Comparison of ENCODE assay signal across 1 cellular context in genomic region chr6:38639498-38640215, GRCh38.
A peak's percentile ranks its signal among the peaks of the same experiment; 100 is the strongest.
TF ChIP-seq lines count a peak whose summit lies in the region.

Gene BTBD9 (minus strand): TSS chr6:38639929.

TF ChIP-seq in HEK293, 187 proteins besides CTCF, POLR2A, EP300 and RAD21 (continued from another document and continues in another):
- TF ChIP-seq ZNF335 (tag by site-specific recombination; conservative IDR thresholded peaks at IDR 0.05) (peak; percentile 97), ZBTB26 (tag by site-specific recombination; optimal IDR thresholded peaks at IDR 0.05) (peak; percentile 88), ZNF433 (tag by site-specific recombination; IDR thresholded peaks at IDR 0.05; ENCODE audit: low read depth) (no peak), ZNF114 (tag by site-specific recombination; IDR thresholded peaks at IDR 0.05) (no peak), ZSCAN5A (tag by site-specific recombination; IDR thresholded peaks at IDR 0.05) (no peak), ZNF837 (tag by site-specific recombination; IDR thresholded peaks at IDR 0.05) (no peak), ZBTB20 (tag by site-specific recombination; IDR thresholded peaks at IDR 0.05) (peak; percentile 59; the same call in 1 of the 2 replicates), ATF2 (tag by site-specific recombination; IDR thresholded peaks at IDR 0.05; ENCODE audit: low read depth) (peak; percentile 86), ZNF138 (tag by site-specific recombination; IDR thresholded peaks at IDR 0.05; ENCODE audit: borderline replicate concordance) (no peak), KLF8 (tag by site-specific recombination; IDR thresholded peaks at IDR 0.05) (peak; percentile 22; the same call in 1 of the 2 replicates), MYNN (tag by site-specific recombination; IDR thresholded peaks at IDR 0.05; ENCODE audit: borderline replicate concordance) (no peak), ZNF341 (tag by site-specific recombination; IDR thresholded peaks at IDR 0.05; ENCODE audit: low read depth) (no peak; the same call in 1 of the 2 replicates), ZBTB6 (tag by site-specific recombination; IDR thresholded peaks at IDR 0.05) (no peak), ZNF280C (tag by site-specific recombination; IDR thresholded peaks at IDR 0.05) (no peak), ZNF48 (tag by site-specific recombination; IDR thresholded peaks at IDR 0.05) (no peak), ZNF843 (tag by site-specific recombination; IDR thresholded peaks at IDR 0.05) (no peak), ZNF777 (tag by site-specific recombination; IDR thresholded peaks at IDR 0.05; ENCODE audit: borderline replicate concordance) (peak; percentile 81), PRDM2 (tag by site-specific recombination; IDR thresholded peaks at IDR 0.05; ENCODE audit: borderline replicate concordance) (no peak), ZNF449 (tag by site-specific recombination; IDR thresholded peaks at IDR 0.05) (no peak), ZNF132 (tag by site-specific recombination; IDR thresholded peaks at IDR 0.05; ENCODE audit: borderline replicate concordance) (no peak), ZFP37 (tag by site-specific recombination; IDR thresholded peaks at IDR 0.05) (0 out of 2 replicates have a peak, but pooled peaks have one; percentile 23), ZNF707 (tag by site-specific recombination; IDR thresholded peaks at IDR 0.05) (no peak), HOXD13 (CRISPR knock-in tag; IDR thresholded peaks at IDR 0.05; ENCODE audit: borderline replicate concordance) (no peak), ZNF155 (tag by site-specific recombination; IDR thresholded peaks at IDR 0.05) (no peak), ZNF350 (tag by site-specific recombination; IDR thresholded peaks at IDR 0.05) (no peak), ZXDB (tag by site-specific recombination; IDR thresholded peaks at IDR 0.05) (peak; percentile 50), ZNF560 (tag by site-specific recombination; IDR thresholded peaks at IDR 0.05; ENCODE audit: borderline replicate concordance) (no peak), ZNF354C (tag by site-specific recombination; IDR thresholded peaks at IDR 0.05; ENCODE audit: borderline replicate concordance, low read depth) (no peak), GLIS2 (tag by site-specific recombination; IDR thresholded peaks at IDR 0.05) (peak; percentile 23; the same call in 1 of the 2 replicates), ZNF391 (tag by site-specific recombination; IDR thresholded peaks at IDR 0.05; ENCODE audit: borderline replicate concordance, low read depth) (no peak), ZNF776 (tag by site-specific recombination; IDR thresholded peaks at IDR 0.05; ENCODE audit: borderline replicate concordance) (no peak), ZNF830 (tag by site-specific recombination; IDR thresholded peaks at IDR 0.05; ENCODE audit: low read depth) (no peak), PRDM10 (tag by site-specific recombination; IDR thresholded peaks at IDR 0.05) (no peak; the same call in 1 of the 2 replicates), PATZ1 (tag by site-specific recombination; IDR thresholded peaks at IDR 0.05) (peak; percentile 68; the same call in 1 of the 2 replicates), ZNF266 (tag by site-specific recombination; IDR thresholded peaks at IDR 0.05; ENCODE audit: low read depth) (no peak), TCF7L2 (IDR thresholded peaks at IDR 0.05; ENCODE audit: borderline replicate concordance, low read depth, low read length) (no peak), ZNF10 (tag by site-specific recombination; IDR thresholded peaks at IDR 0.05) (no peak), YY1 (tag by site-specific recombination; IDR thresholded peaks at IDR 0.05) (no peak; the same call in 1 of the 2 replicates), ZNF623 (tag by site-specific recombination; IDR thresholded peaks at IDR 0.05) (0 out of 2 replicates have a peak, but pooled peaks have one; percentile 18)
